Comparison of ENCODE assay signal across 14 cellular contexts in genomic region chr17:55318081-55318480, GRCh38. TPM values are rescaled to one million over a fixed set of nuclear protein-coding genes. Genes with fewer than 3 reads are reported as not detected.
DNase-seq lines count a peak whose midpoint lies in the region; ATAC-seq, FAIRE-seq and TF ChIP-seq lines count a peak whose summit lies in the region.
"Had no signal": no experiment of that assay in that cellular context is flagged by ENCODE, and none has a peak within 500 bp of the region (broad histone marks: within the 10 kb centered on the region; RNA-seq: fewer than 3 reads in every experiment).

No MANE protein-coding gene starts in this region.

- no peak overlapping the region for H4K91ac ChIP-seq in trophoblast cell (ENCODE audit: low read depth, low read length)

- no peak overlapping the region for H3K27ac Mint-ChIP-seq in activated naive CD4-positive, alpha-beta T cell treated with anti-CD3 and anti-CD28 coated beads, Interleukin-2, amount 10 ng/mL, durations not matched to agents 7 days and 5 days

- H3K9me3 Mint-ChIP-seq in activated naive CD4-positive, alpha-beta T cell treated with anti-CD3 and anti-CD28 coated beads, Interleukin-2, amount 10 ng/mL, durations not matched to agents 7 days and 5 days: no peaks in the 10 kb centered on the region
- H3K9me3 Mint-ChIP-seq: CD4-positive, CD25-positive, alpha-beta regulatory T cell; H9 had no signal

- H3K36me3 ChIP-seq in HepG2 (replicated peaks in 1 of 2; ENCODE audit: control insufficient read depth in 1 of 2, insufficient read depth in 2 of 2, low read length in 2 of 2): peaks cover 55 to 85% of the 10 kb centered on the region in 2 experiments
- H3K36me3 ChIP-seq in right lobe of liver: peaks cover 0 to 89% (median 33%) of the 10 kb centered on the region in 4 donors
- peaks cover 2 to 3% of the 10 kb centered on the region in 2 donors for H3K36me3 ChIP-seq in esophagus (ENCODE audit: control insufficient read depth in 2 of 2, insufficient read depth in 2 of 2, low read length in 1 of 2)
- no peaks in the 10 kb centered on the region for H3K36me3 ChIP-seq in trophoblast cell (ENCODE audit: control insufficient read depth in 1 of 2, insufficient read depth in 2 of 2, low read length in 2 of 2)
- H3K36me3 ChIP-seq: BLaER1 treated with 17β-estradiol and CSF1 and Interleukin-3, amounts not matched to agents 10 nM and 100 nM had no signal

- H3K79me2 ChIP-seq in HepG2 (ENCODE audit: insufficient read depth, low read length) (peaks cover 51% of the 10 kb centered on the region), trophoblast cell (ENCODE audit: control insufficient read depth, insufficient read depth, low read length, poor library complexity) (no peaks in the 10 kb centered on the region)

- no peak overlapping the region for H3K4me3 ChIP-seq in HepG2 (replicated peaks in 1 of 3; ENCODE audit: insufficient read depth in 1 of 3, low read depth in 2 of 3, low read length in 3 of 3)
- H3K4me3 ChIP-seq in right lobe of liver: no peak overlapping the region
- no peak overlapping the region for H3K4me3 ChIP-seq in esophagus (ENCODE audit: low read depth in 1 of 2, low read length in 2 of 2)
- H3K4me3 ChIP-seq in trophoblast cell (ENCODE audit: low read depth, low read length): no peak overlapping the region
- H3K4me3 ChIP-seq: BLaER1 treated with 17β-estradiol and CSF1 and Interleukin-3, amounts not matched to agents 10 nM and 100 nM; GM12878 had no signal

- TF ChIP-seq EP300 in HepG2 (IDR thresholded peaks at IDR 0.05; ENCODE audit: low read depth in 2 of 2, low read length in 2 of 2) (no peak), HepG2 (CRISPR knock-in tag; IDR thresholded peaks at IDR 0.05; ENCODE audit: borderline replicate concordance) (no peak)

- POLR2A ChIA-PET in HepG2 (lab: Yijun Ruan, JAX): no interaction called here

- no peaks in the 10 kb centered on the region for H3K79me1 ChIP-seq in trophoblast cell (ENCODE audit: low read length)

- H2BK12ac ChIP-seq in trophoblast cell (ENCODE audit: low read length): no peak overlapping the region

- no peak overlapping the region for H4K8ac ChIP-seq in trophoblast cell (ENCODE audit: low read depth, low read length)

- no peak overlapping the region for H2AFZ ChIP-seq in HepG2 (ENCODE audit: low read length)
- H2AFZ ChIP-seq in trophoblast cell (ENCODE audit: insufficient read depth, low read length, poor library complexity): no peak overlapping the region

- DNase-seq in HepG2 (ENCODE audit: low spot score): no peak
- no peak for DNase-seq in right lobe of liver
- DNase-seq in trophoblast cell: peak; percentile 74 to 88
- no peak for DNase-seq in NCI-H2227 treated with DMSO at 0.1 percent for 48 hours (lab: John Stamatoyannopoulos, UW)
- no peak for DNase-seq in mesenteric fat pad (ENCODE audit: low spot score)
- no peak for DNase-seq in activated naive CD4-positive, alpha-beta T cell treated with anti-CD3 and anti-CD28 coated beads, Interleukin-2, amount 10 ng/mL, durations not matched to agents 7 days and 5 days
- DNase-seq: ACHN; CD4-positive, CD25-positive, alpha-beta regulatory T cell; GOT3; H9 had no signal

- no peak overlapping the region for H2BK5ac ChIP-seq in trophoblast cell (ENCODE audit: low read depth, low read length, poor library complexity)

- in situ Hi-C loops in HepG2 (cut with HindIII; ENCODE audit: extremely low pct_ligation_motif_present, low pct_unique_long_range_greater_than_20kb): no loop called here

- no peaks in the 10 kb centered on the region for H3K9me3 ChIP-seq in HepG2 (ENCODE audit: low read length)
- H3K9me3 ChIP-seq in right lobe of liver: no peaks in the 10 kb centered on the region
- H3K9me3 ChIP-seq in esophagus (ENCODE audit: control insufficient read depth in 2 of 2, insufficient read depth in 1 of 2, low read depth in 1 of 2, low read length in 1 of 2): peaks cover 0 to 3% of the 10 kb centered on the region in 2 donors
- H3K9me3 ChIP-seq in trophoblast cell (ENCODE audit: insufficient read depth, low read depth, low read length): no peaks in the 10 kb centered on the region
- H3K9me3 ChIP-seq: BLaER1 treated with 17β-estradiol and CSF1 and Interleukin-3, amounts not matched to agents 10 nM and 100 nM had no signal

- TF ChIP-seq POLR2A in HepG2 (IDR thresholded peaks at IDR 0.05; ENCODE audit: insufficient read depth in 1 of 2, low read depth in 2 of 2, low read length in 2 of 2) (0 out of 4 replicates have a peak, but pooled peaks of 1 of the 2 experiments have one; percentile 26), right lobe of liver (IDR thresholded peaks at IDR 0.05) (no peak)

- H3K36me3 Mint-ChIP-seq in activated naive CD4-positive, alpha-beta T cell treated with anti-CD3 and anti-CD28 coated beads, Interleukin-2, amount 10 ng/mL, durations not matched to agents 7 days and 5 days: no peaks in the 10 kb centered on the region
- H3K36me3 Mint-ChIP-seq: CD4-positive, CD25-positive, alpha-beta regulatory T cell had no signal

- H3K23ac ChIP-seq in trophoblast cell (ENCODE audit: low read length): no peak overlapping the region

- H3K18ac ChIP-seq in trophoblast cell (ENCODE audit: low read length): no peak overlapping the region

- H4K12ac ChIP-seq in trophoblast cell (ENCODE audit: low read depth, low read length): no peak overlapping the region

- BruUV-seq in HepG2 (replicated peaks; lab: Mats Ljungman, UMichigan): no TSS peak

- H3K14ac ChIP-seq in trophoblast cell (ENCODE audit: low read length): no peak overlapping the region

- peaks cover 29% of the 10 kb centered on the region for H3K27me3 Mint-ChIP-seq in activated naive CD4-positive, alpha-beta T cell treated with anti-CD3 and anti-CD28 coated beads, Interleukin-2, amount 10 ng/mL, durations not matched to agents 7 days and 5 days
- H3K27me3 Mint-ChIP-seq: CD4-positive, CD25-positive, alpha-beta regulatory T cell had no signal

- no peak overlapping the region for H3K9ac ChIP-seq in HepG2 (ENCODE audit: insufficient read depth, low read depth, low read length)
- H3K9ac ChIP-seq in trophoblast cell (ENCODE audit: low read length): no peak overlapping the region
- H3K9ac ChIP-seq: BLaER1 treated with 17β-estradiol and CSF1 and Interleukin-3, amounts not matched to agents 10 nM and 100 nM had no signal

- H3K4me2 ChIP-seq in HepG2 (ENCODE audit: low read depth, low read length): no peak overlapping the region
- H3K4me2 ChIP-seq in trophoblast cell (ENCODE audit: low read length): no peak overlapping the region
- H3K4me2 ChIP-seq: BLaER1 treated with 17β-estradiol and CSF1 and Interleukin-3, amounts not matched to agents 10 nM and 100 nM had no signal

- intact Hi-C loops in HepG2 (cut with micrococcal nuclease; ENCODE audit: unreplicated experiment): no loop called here
- intact Hi-C loops in right lobe of liver (cut with DNase I): no loop called here

- H3K27me3 ChIP-seq in HepG2 (ENCODE audit: control insufficient read depth in 1 of 2, insufficient read depth in 2 of 2, low read length in 2 of 2): no peaks in the 10 kb centered on the region
- no peaks in the 10 kb centered on the region for H3K27me3 ChIP-seq in right lobe of liver
- no peaks in the 10 kb centered on the region for H3K27me3 ChIP-seq in esophagus (ENCODE audit: control insufficient read depth in 1 of 2, insufficient read depth in 2 of 2, low read length in 2 of 2)
- no peaks in the 10 kb centered on the region for H3K27me3 ChIP-seq in trophoblast cell (ENCODE audit: insufficient read depth, low read length)
- H3K27me3 ChIP-seq: BLaER1 treated with 17β-estradiol and CSF1 and Interleukin-3, amounts not matched to agents 10 nM and 100 nM had no signal

- TF ChIP-seq CTCF in HepG2 (CRISPR knock-in tag; IDR thresholded peaks at IDR 0.05) (no peak), right lobe of liver (IDR thresholded peaks at IDR 0.05) (no peak)

- CTCF ChIA-PET in HepG2 (lab: Yijun Ruan, JAX; ENCODE audit: low intra/inter-chr PET ratio, low total read pairs): no interaction called here
- CTCF ChIA-PET in activated naive CD4-positive, alpha-beta T cell treated with anti-CD3 and anti-CD28 coated beads, Interleukin-2, amount 10 ng/mL, durations not matched to agents 7 days and 5 days (lab: Charles Lee): interaction anchor here (0.8 kb wide), 1 partner anchor 38 kb away, joined by 3 read pairs; no protein-coding TSS in a partner anchor

- no peak overlapping the region for H2BK120ac ChIP-seq in trophoblast cell (ENCODE audit: insufficient read depth, low read length, poor library complexity)

- FAIRE-seq in HepG2 (lab: Jason Lieb, UNC): no peak
- FAIRE-seq: GM12878 had no signal

- H3K27ac ChIP-seq in HepG2 (ENCODE audit: extremely low read length, insufficient read depth, low read length): no peak overlapping the region
- H3K27ac ChIP-seq in right lobe of liver: no peak overlapping the region
- H3K27ac ChIP-seq in esophagus (ENCODE audit: low read depth in 2 of 2, low read length in 1 of 2): peak overlapping the region; percentile 87
- no peak overlapping the region for H3K27ac ChIP-seq in trophoblast cell (ENCODE audit: low read depth, low read length)
- H3K27ac ChIP-seq: BLaER1 treated with 17β-estradiol and CSF1 and Interleukin-3, amounts not matched to agents 10 nM and 100 nM had no signal

- peaks cover 18% of the 10 kb centered on the region for H3K4me1 ChIP-seq in HepG2 (ENCODE audit: insufficient read depth, low read length)
- no peaks in the 10 kb centered on the region for H3K4me1 ChIP-seq in right lobe of liver
- peaks cover 2 to 15% of the 10 kb centered on the region in 2 donors for H3K4me1 ChIP-seq in esophagus (ENCODE audit: control insufficient read depth in 2 of 2, insufficient read depth in 2 of 2, low read length in 1 of 2)
- peaks cover 0 to 3% of the 10 kb centered on the region in 2 experiments for H3K4me1 ChIP-seq in trophoblast cell (ENCODE audit: control insufficient read depth in 1 of 2, insufficient read depth in 2 of 2, low read length in 2 of 2)
- H3K4me1 ChIP-seq: BLaER1 treated with 17β-estradiol and CSF1 and Interleukin-3, amounts not matched to agents 10 nM and 100 nM had no signal

- H3K4me1 Mint-ChIP-seq in activated naive CD4-positive, alpha-beta T cell treated with anti-CD3 and anti-CD28 coated beads, Interleukin-2, amount 10 ng/mL, durations not matched to agents 7 days and 5 days: peaks cover 3% of the 10 kb centered on the region
- H3K4me1 Mint-ChIP-seq: H9 had no signal

- no peak overlapping the region for H3K4me3 Mint-ChIP-seq in activated naive CD4-positive, alpha-beta T cell treated with anti-CD3 and anti-CD28 coated beads, Interleukin-2, amount 10 ng/mL, durations not matched to agents 7 days and 5 days
- H3K4me3 Mint-ChIP-seq: CD4-positive, CD25-positive, alpha-beta regulatory T cell; H9 had no signal

- 95% methylated on average over 8 of the region's 8 CpGs for WGBS in HepG2 (ENCODE audit: low lambda C conversion rate)
- WGBS in right lobe of liver (ENCODE audit: insufficient coverage, low coverage, low lambda C conversion rate, missing lambda C conversion rate): 89% methylated on average over 3 of the region's 8 CpGs
- 59 to 89% methylated on average over 8 of the region's 8 CpGs for WGBS in esophagus, 2 donors
- no CpG with 5 or more reads among the region's 8 CpGs for WGBS in trophoblast cell (ENCODE audit: extremely low coverage, insufficient coverage, insufficient read length)

- no peak overlapping the region for H3K4ac ChIP-seq in trophoblast cell (ENCODE audit: low read depth, low read length)

- H2AK5ac ChIP-seq in trophoblast cell (ENCODE audit: low read length): no peak overlapping the region

- H4K20me1 ChIP-seq in HepG2 (ENCODE audit: insufficient read depth, low read length): peaks cover 85% of the 10 kb centered on the region
- H4K20me1 ChIP-seq: BLaER1 treated with 17β-estradiol and CSF1 and Interleukin-3, amounts not matched to agents 10 nM and 100 nM had no signal

- ATAC-seq in HepG2 (no peak), right lobe of liver (no peak)
- ATAC-seq: GM12878 had no signal

- TF ChIP-seq RAD21 in HepG2 (CRISPR knock-in tag; IDR thresholded peaks at IDR 0.05): no peak

RNA-seq across cellular contexts. Expression of gene HLF, which starts 53.3 kb away (rescaled TPM):
- total RNA-seq in HepG2 (2016; rRNA removed; fragmentation: Illumina TruSeq; extraction: Trizol): 197 and 202 TPM in 2 replicates
- total RNA-seq in HepG2 (2016; cell fraction: cytosol; rRNA removed; fragmentation: Illumina TruSeq; extraction: Trizol; ENCODE audit: low read depth): 34.5 and 39.5 TPM in 2 replicates
- 175 and 198 TPM in 2 replicates for total RNA-seq in HepG2 (2016; cell fraction: insoluble cytoplasmic fraction; rRNA removed; fragmentation: Illumina TruSeq; extraction: Trizol)
- total RNA-seq in HepG2 (2016; cell fraction: membrane; rRNA removed; fragmentation: Illumina TruSeq; extraction: Trizol): 156 and 157 TPM in 2 replicates
- 187 and 216 TPM in 2 replicates for total RNA-seq in HepG2 (2016; cell fraction: nucleus; rRNA removed; fragmentation: Illumina TruSeq; extraction: Trizol)
- polyA plus RNA-seq in HepG2 (2011; rRNA removed): 346 and 353 TPM in 2 replicates
- polyA plus RNA-seq in HepG2 (2011; cell fraction: cytosol; rRNA removed): 266 and 275 TPM in 2 replicates
- polyA plus RNA-seq in HepG2 (2011; cell fraction: nucleus; rRNA removed): 442 and 465 TPM in 2 replicates
- 217 and 233 TPM in 2 replicates for polyA plus RNA-seq in HepG2 (2012)
- polyA plus RNA-seq in HepG2 (2016; cell fraction: cytosol; fragmentation: Illumina TruSeq; extraction: Trizol; ENCODE audit: low read depth): 21.4 and 26.2 TPM in 2 replicates
- polyA plus RNA-seq in HepG2 (2016; cell fraction: insoluble cytoplasmic fraction; fragmentation: Illumina TruSeq; extraction: Trizol; ENCODE audit: low read depth): 217 and 237 TPM in 2 replicates
- 106 and 107 TPM in 2 replicates for polyA plus RNA-seq in HepG2 (2016; cell fraction: membrane; fragmentation: Illumina TruSeq; extraction: Trizol; ENCODE audit: low read depth)
- polyA plus RNA-seq in HepG2 (2016; cell fraction: nucleus; fragmentation: Illumina TruSeq; extraction: Trizol; ENCODE audit: insufficient read depth, low read depth): 258 and 265 TPM in 2 replicates
- polyA minus RNA-seq in HepG2 (2011; rRNA and poly(A)+ RNA removed; ENCODE audit: low replicate concordance): 1.0 and 1,188 TPM in 2 replicates
- polyA minus RNA-seq in HepG2 (2011; cell fraction: cytosol; rRNA and poly(A)+ RNA removed): 240 and 275 TPM in 2 replicates
- polyA minus RNA-seq in HepG2 (2011; cell fraction: nucleus; rRNA and poly(A)+ RNA removed): 508 and 622 TPM in 2 replicates
- 10 to 100 TPM; 16.4 to 96.9 (median 42.6) TPM for total RNA-seq in right lobe of liver
- polyA plus RNA-seq in esophagus: 10 to 100 TPM in 1 of 2 donors, 1 to 10 TPM in 1; 6.4 to 12.7 TPM
- 0.01 and 0.03 TPM in 2 replicates for polyA plus RNA-seq in trophoblast cell (2013)
- 3.3 TPM for total RNA-seq in mesenteric fat pad
- total RNA-seq: A172 had no signal

Comparison
In these comparisons a context has a peak if more than half of its experiments do, and no peak if none do; other contexts are left out.
1. DNase-seq: peak in trophoblast cell (2 of 2); none in HepG2 (single experiment), right lobe of liver (0 of 3), NCI-H2227 treated with DMSO at 0.1 percent for 48 hours (single experiment), mesenteric fat pad (single experiment) and activated naive CD4-positive, alpha-beta T cell treated with anti-CD3 and anti-CD28 coated beads, Interleukin-2, amount 10 ng/mL, durations not matched to agents 7 days and 5 days (single experiment).
2. H3K27ac ChIP-seq: peak in esophagus (2 of 2); none in HepG2 (single experiment), right lobe of liver (0 of 3) and trophoblast cell (single experiment).